Comparison of ENCODE assay signal across 1 cellular context in genomic region chr22:45576273-45576625, GRCh38.
TF ChIP-seq lines count a peak whose summit lies in the region.

No MANE protein-coding gene starts in this region.

TF ChIP-seq in A549, 52 proteins besides CTCF, POLR2A, EP300 and RAD21 (continued from another document):
- TF ChIP-seq, protein P1, sequence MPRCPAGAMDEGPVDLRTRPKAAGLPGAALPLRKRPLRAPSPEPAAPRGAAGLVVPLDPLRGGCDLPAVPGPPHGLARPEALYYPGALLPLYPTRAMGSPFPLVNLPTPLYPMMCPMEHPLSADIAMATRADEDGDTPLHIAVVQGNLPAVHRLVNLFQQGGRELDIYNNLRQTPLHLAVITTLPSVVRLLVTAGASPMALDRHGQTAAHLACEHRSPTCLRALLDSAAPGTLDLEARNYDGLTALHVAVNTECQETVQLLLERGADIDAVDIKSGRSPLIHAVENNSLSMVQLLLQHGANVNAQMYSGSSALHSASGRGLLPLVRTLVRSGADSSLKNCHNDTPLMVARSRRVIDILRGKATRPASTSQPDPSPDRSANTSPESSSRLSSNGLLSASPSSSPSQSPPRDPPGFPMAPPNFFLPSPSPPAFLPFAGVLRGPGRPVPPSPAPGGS (IDR thresholded peaks at IDR 0.05), result no peak
- TF ChIP-seq ZC3H11A (IDR thresholded peaks at IDR 0.05), result no peak
- TF ChIP-seq FOSL2 (IDR thresholded peaks at IDR 0.05), result no peak
- TF ChIP-seq FOSL2 (CRISPR knock-in tag; IDR thresholded peaks at IDR 0.05), result no peak
- TF ChIP-seq POLR2AphosphoS2 (conservative IDR thresholded peaks at IDR 0.05; ENCODE audit: low read length), result no peak
- no peak for TF ChIP-seq NPAS2 (CRISPR knock-in tag; IDR thresholded peaks at IDR 0.05; ENCODE audit: borderline replicate concordance)
- TF ChIP-seq SREBF2 (IDR thresholded peaks at IDR 0.05), result no peak
- TF ChIP-seq GATA3 (IDR thresholded peaks at IDR 0.05; ENCODE audit: borderline replicate concordance), result no peak
- TF ChIP-seq CBX8 (IDR thresholded peaks at IDR 0.05), result no peak
- no peak for TF ChIP-seq ZNF302 (CRISPR knock-in tag; IDR thresholded peaks at IDR 0.05)
- no peak for TF ChIP-seq CEBPB (IDR thresholded peaks at IDR 0.05)
